In the genomic region with DNA sequence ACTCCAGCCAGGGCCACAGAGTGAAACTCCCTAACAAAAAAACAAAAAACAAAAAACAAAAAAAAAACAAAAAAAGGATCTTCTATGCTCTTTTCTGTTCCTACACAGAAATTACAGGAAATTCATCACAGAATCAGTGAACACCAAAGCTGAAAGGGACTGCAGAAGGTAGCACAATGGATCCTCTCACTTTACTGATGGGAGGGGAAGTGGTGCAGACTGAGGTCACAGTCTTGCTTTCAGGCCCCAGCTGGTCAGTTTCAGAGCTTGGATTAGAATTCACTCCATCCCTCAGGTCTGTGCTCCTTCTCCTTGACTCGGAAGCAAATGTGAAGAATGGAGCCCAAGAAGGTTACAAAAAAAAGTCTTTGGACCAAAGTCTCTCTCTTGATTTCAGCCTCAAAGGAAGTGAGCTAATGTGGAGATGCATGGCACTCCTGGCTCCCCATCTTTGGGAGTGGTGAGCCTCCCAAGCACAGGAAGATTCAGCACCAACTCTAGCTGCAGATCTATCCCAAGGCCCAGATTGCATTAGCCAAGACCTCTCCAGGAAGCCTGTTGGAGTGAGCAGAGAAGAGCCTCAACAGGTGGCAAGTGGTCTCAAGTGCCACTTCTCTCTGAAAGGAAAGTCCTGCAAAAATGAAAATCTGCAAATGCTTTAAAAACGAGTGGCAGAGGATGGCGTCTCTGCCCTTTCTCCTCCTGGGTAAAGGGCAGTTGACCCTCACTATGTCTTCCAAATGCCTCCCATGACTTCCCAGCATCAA, we compare ENCODE assay signal across 8 cellular contexts.
A peak's percentile ranks its signal among the peaks of the same experiment; 100 is the strongest.
DNase-seq lines count a peak whose midpoint lies in the region; ATAC-seq and TF ChIP-seq lines count a peak whose summit lies in the region.

No MANE protein-coding gene starts in this region.

- TF ChIP-seq CTCF in natural killer cell (IDR thresholded peaks at IDR 0.05) (no peak), prostate gland (IDR thresholded peaks at IDR 0.05) (no peak), endothelial cell (IDR thresholded peaks at IDR 0.05; ENCODE audit: unreplicated experiment) (no peak)

- intact Hi-C loops in natural killer cell (cut with micrococcal nuclease) (no loop called here), prostate gland (cut with DNase I) (no loop called here)

- ATAC-seq in natural killer cell treated with Interleukin-12 subunit alpha and Interleukin-12 subunit beta and Interleukin-15 and Interleukin-18, amount 100 ng/mL, for 72 hours, result no peak
- ATAC-seq in natural killer cell, result no peak
- peak; percentile 36 for ATAC-seq in HG02642 (IDR thresholded peaks at IDR 0.05; ENCODE audit: poor library complexity, unreplicated experiment)
- ATAC-seq in left lobe of liver, result no peak

- peaks cover 7% of the 10 kb centered on the region for H3K4me1 ChIP-seq in prostate gland (replicated peaks)

- WGBS in prostate gland, result 85% methylated on average over 3 of the region's 3 CpGs

- H3K4me3 Mint-ChIP-seq in natural killer cell treated with Interleukin-12 subunit alpha and Interleukin-12 subunit beta and Interleukin-15 and Interleukin-18, amount 100 ng/mL, for 72 hours, result no peak overlapping the region
- no peak overlapping the region for H3K4me3 Mint-ChIP-seq in natural killer cell
- no peak overlapping the region for H3K4me3 Mint-ChIP-seq in endothelial cell (ENCODE audit: unreplicated experiment)

- H3K36me3 Mint-ChIP-seq in natural killer cell treated with Interleukin-12 subunit alpha and Interleukin-12 subunit beta and Interleukin-15 and Interleukin-18, amount 100 ng/mL, for 72 hours, result no peaks in the 10 kb centered on the region
- H3K36me3 Mint-ChIP-seq in natural killer cell, result no peaks in the 10 kb centered on the region
- peaks cover 17% of the 10 kb centered on the region for H3K36me3 Mint-ChIP-seq in endothelial cell (ENCODE audit: low read depth, unreplicated experiment)

- peaks cover 8 to 11% of the 10 kb centered on the region in 2 donors for H3K27me3 Mint-ChIP-seq in natural killer cell treated with Interleukin-12 subunit alpha and Interleukin-12 subunit beta and Interleukin-15 and Interleukin-18, amount 100 ng/mL, for 72 hours
- H3K27me3 Mint-ChIP-seq in natural killer cell (ENCODE audit: low read depth in 2 of 2) (no peaks in the 10 kb centered on the region), endothelial cell (ENCODE audit: unreplicated experiment) (peaks cover 7% of the 10 kb centered on the region)

- no peaks in the 10 kb centered on the region for H3K9me3 ChIP-seq in prostate gland

- H3K4me1 Mint-ChIP-seq in natural killer cell treated with Interleukin-12 subunit alpha and Interleukin-12 subunit beta and Interleukin-15 and Interleukin-18, amount 100 ng/mL, for 72 hours (ENCODE audit: low read depth in 2 of 2), result peaks cover 27 to 31% of the 10 kb centered on the region in 2 donors
- peaks cover 11 to 23% of the 10 kb centered on the region in 2 donors for H3K4me1 Mint-ChIP-seq in natural killer cell
- peaks cover 42% of the 10 kb centered on the region for H3K4me1 Mint-ChIP-seq in endothelial cell (ENCODE audit: unreplicated experiment)

- no peaks in the 10 kb centered on the region for H3K27me3 ChIP-seq in prostate gland (replicated peaks; ENCODE audit: insufficient read depth)

- H3K4me3 ChIP-seq in prostate gland, result no peak overlapping the region

- no peaks in the 10 kb centered on the region for H3K9me3 Mint-ChIP-seq in natural killer cell treated with Interleukin-12 subunit alpha and Interleukin-12 subunit beta and Interleukin-15 and Interleukin-18, amount 100 ng/mL, for 72 hours
- H3K9me3 Mint-ChIP-seq in natural killer cell, result no peaks in the 10 kb centered on the region
- no peaks in the 10 kb centered on the region for H3K9me3 Mint-ChIP-seq in endothelial cell (ENCODE audit: unreplicated experiment)

- H3K27ac ChIP-seq in prostate gland, result no peak overlapping the region

- H3K27ac Mint-ChIP-seq in natural killer cell treated with Interleukin-12 subunit alpha and Interleukin-12 subunit beta and Interleukin-15 and Interleukin-18, amount 100 ng/mL, for 72 hours, result peak overlapping the region; percentile 36 to 67
- H3K27ac Mint-ChIP-seq in natural killer cell, result peak overlapping the region in 1 of 2 donors; percentile 14
- no peak overlapping the region for H3K27ac Mint-ChIP-seq in endothelial cell (ENCODE audit: unreplicated experiment)

- no peak for DNase-seq in natural killer cell treated with Interleukin-12 subunit alpha and Interleukin-12 subunit beta and Interleukin-15 and Interleukin-18, amount 100 ng/mL, for 72 hours (ENCODE audit: low spot score)
- DNase-seq in natural killer cell (no peak), NCI-H187 treated with DMSO at 0.1 percent for 48 hours (lab: John Stamatoyannopoulos, UW) (peak; percentile 28), prostate gland (ENCODE audit: low spot score) (no peak), cerebellar cortex (ENCODE audit: low spot score) (no peak), left lobe of liver (ENCODE audit: low spot score) (no peak), endothelial cell (ENCODE audit: low spot score) (no peak)

- H3K36me3 ChIP-seq in prostate gland, result no peaks in the 10 kb centered on the region

- TF ChIP-seq POLR2A in prostate gland (IDR thresholded peaks at IDR 0.05), result no peak
